In the genomic region with DNA sequence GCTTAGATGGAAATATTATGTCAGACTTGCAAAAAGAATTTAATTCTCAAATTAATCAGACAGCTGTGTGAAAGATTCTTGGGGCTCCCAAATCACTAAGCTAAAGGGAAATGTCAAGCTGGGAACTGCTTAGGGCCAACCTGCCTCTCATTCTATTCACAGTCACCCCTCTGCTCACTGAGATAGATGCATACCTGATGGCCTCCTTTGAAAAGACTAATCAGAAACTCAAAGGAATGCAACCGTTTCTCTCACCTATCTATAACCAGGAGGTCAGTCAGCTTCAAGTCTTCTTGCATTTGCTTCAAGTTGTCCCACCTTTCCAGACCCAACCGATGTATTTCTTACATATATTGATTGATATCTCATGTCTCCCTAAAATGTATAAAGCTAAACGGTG, we compare ENCODE assay signal across 30 cellular contexts.
DNase-seq lines count a peak whose midpoint lies in the region; ATAC-seq, FAIRE-seq and TF ChIP-seq lines count a peak whose summit lies in the region.
"Had no signal": no experiment of that assay in that cellular context is flagged by ENCODE, and none has a peak within 500 bp of the region (broad histone marks: within the 10 kb centered on the region; RNA-seq: fewer than 3 reads in every experiment).

No MANE protein-coding gene starts in this region.

- TF ChIP-seq CTCF in WTC11 (IDR thresholded peaks at IDR 0.05) (no peak), endodermal cell (conservative IDR thresholded peaks at IDR 0.05) (no peak)

- H3K27ac ChIP-seq in endodermal cell (ENCODE audit: low read depth, low read length) = no peak overlapping the region
- H3K27ac ChIP-seq in mesendoderm (ENCODE audit: low read depth, low read length) = no peak overlapping the region
- H3K27ac ChIP-seq: BLaER1 had no signal

- H3K27me3 ChIP-seq in endodermal cell (ENCODE audit: control insufficient read depth, insufficient read depth, low read length, poor library complexity, severe bottlenecking) (no peaks in the 10 kb centered on the region), mesendoderm (ENCODE audit: insufficient read depth, low read length, poor library complexity) (no peaks in the 10 kb centered on the region)
- H3K27me3 ChIP-seq: BE2C, BLaER1 had no signal

- no peak overlapping the region for H3K4me2 ChIP-seq in mesendoderm (ENCODE audit: low read length)
- H3K4me2 ChIP-seq: BLaER1 had no signal

- H3K4me1 ChIP-seq in endodermal cell (ENCODE audit: control insufficient read depth, insufficient read depth, low read length) = no peaks in the 10 kb centered on the region
- no peaks in the 10 kb centered on the region for H3K4me1 ChIP-seq in mesendoderm (ENCODE audit: control insufficient read depth, low read depth, low read length)
- H3K4me1 ChIP-seq: BE2C, BLaER1 had no signal

- no peak overlapping the region for H4K8ac ChIP-seq in mesendoderm (ENCODE audit: low read depth, low read length)

- H3K36me3 ChIP-seq in endodermal cell (ENCODE audit: control insufficient read depth, insufficient read depth, low read length) (no peaks in the 10 kb centered on the region), mesendoderm (ENCODE audit: control insufficient read depth, insufficient read depth, low read length) (no peaks in the 10 kb centered on the region)
- H3K36me3 ChIP-seq: BE2C, BLaER1 had no signal

- H3K9me3 Mint-ChIP-seq in WTC11 (no peaks in the 10 kb centered on the region), endodermal cell (no peaks in the 10 kb centered on the region)
- H3K9me3 Mint-ChIP-seq in activated T-helper 17 cell treated with anti-CD3 and anti-CD28 coated beads, Interleukin-2, amount 50 U/mL, for 72 hours = no peaks in the 10 kb centered on the region

- H3K4me3 ChIP-seq in endodermal cell (ENCODE audit: low read length) (no peak overlapping the region), mesendoderm (ENCODE audit: low read length) (no peak overlapping the region)
- H3K4me3 ChIP-seq: BLaER1, GM12878 had no signal

- H3K4me3 Mint-ChIP-seq in WTC11 (no peak overlapping the region), endodermal cell (no peak overlapping the region)
- no peak overlapping the region for H3K4me3 Mint-ChIP-seq in activated T-helper 17 cell treated with anti-CD3 and anti-CD28 coated beads, Interleukin-2, amount 50 U/mL, for 72 hours
- H3K4me3 Mint-ChIP-seq: CD14-positive monocyte; CD4-positive, alpha-beta memory T cell; CD4-positive, CD25-positive, alpha-beta regulatory T cell; CD8-positive, alpha-beta memory T cell had no signal

- no peak overlapping the region for H2AK5ac ChIP-seq in mesendoderm (ENCODE audit: low read length)

- no peaks in the 10 kb centered on the region for H3K79me2 ChIP-seq in mesendoderm (ENCODE audit: control insufficient read depth, insufficient read depth, low read length)

- DNase-seq in WTC11 (ENCODE audit: low spot score) (no peak), endodermal cell (peak; percentile 40), mesendoderm (peak; percentile 19), urothelium cell line (ENCODE audit: low spot score) (no peak), T1000 (lab: John Stamatoyannopoulos, UW) (no peak)
- DNase-seq: 8988T; ACHN; BE2C; C1 segment of cervical spinal cord; CD4-positive, alpha-beta memory T cell; CD4-positive, CD25-positive, alpha-beta regulatory T cell; CD8-positive, alpha-beta memory T cell; COR-L47; DMS 273 treated with DMSO at 0.1 percent for 48 hours; DMS153; DMS53; DMS79; DND-41; EL; GDM1 had no signal

- peak; percentile 5 for FAIRE-seq in urothelium cell line (lab: Jason Lieb, UNC)
- FAIRE-seq: A204.1, GM12878, GM12892, GM18507, GM19239 had no signal

- CTCF ChIA-PET in WTC11 (lab: Charles Lee) = no interaction called here

- no peaks in the 10 kb centered on the region for H3K36me3 Mint-ChIP-seq in WTC11
- H3K36me3 Mint-ChIP-seq in endodermal cell (ENCODE audit: low read depth) = no peaks in the 10 kb centered on the region
- H3K36me3 Mint-ChIP-seq in activated T-helper 17 cell treated with anti-CD3 and anti-CD28 coated beads, Interleukin-2, amount 50 U/mL, for 72 hours (ENCODE audit: low read depth) = no peaks in the 10 kb centered on the region
- H3K36me3 Mint-ChIP-seq: CD14-positive monocyte; CD4-positive, alpha-beta memory T cell; CD4-positive, CD25-positive, alpha-beta regulatory T cell; CD8-positive, alpha-beta memory T cell had no signal

- WGBS in endodermal cell (ENCODE audit: insufficient coverage in 1 of 2, insufficient read length in 1 of 2), 2 experiments = 84 to 100% methylated on average over 2 to 3 of the region's 3 CpGs
- no CpG with 5 or more reads among the region's 3 CpGs for WGBS in mesendoderm (ENCODE audit: extremely low coverage, insufficient coverage, low lambda C conversion rate)

- no peaks in the 10 kb centered on the region for H3K9me3 ChIP-seq in endodermal cell (ENCODE audit: control insufficient read depth, low read length)
- H3K9me3 ChIP-seq: BE2C, BLaER1 had no signal

- H2BK5ac ChIP-seq in mesendoderm (ENCODE audit: low read length) = no peak overlapping the region

- H3K18ac ChIP-seq in mesendoderm (ENCODE audit: low read length) = no peak overlapping the region

- H3K9ac ChIP-seq in endodermal cell (ENCODE audit: extremely low read depth, low read length, poor library complexity, severe bottlenecking) = no peak overlapping the region
- no peak overlapping the region for H3K9ac ChIP-seq in mesendoderm (ENCODE audit: low read length)
- H3K9ac ChIP-seq: BLaER1 had no signal

- POLR2A ChIA-PET in WTC11 (lab: Charles Lee) = no interaction called here

- no peak overlapping the region for H3K27ac Mint-ChIP-seq in WTC11
- no peak overlapping the region for H3K27ac Mint-ChIP-seq in endodermal cell
- H3K27ac Mint-ChIP-seq in activated T-helper 17 cell treated with anti-CD3 and anti-CD28 coated beads, Interleukin-2, amount 50 U/mL, for 72 hours = no peak overlapping the region
- H3K27ac Mint-ChIP-seq: CD14-positive monocyte; CD4-positive, alpha-beta memory T cell; CD4-positive, CD25-positive, alpha-beta regulatory T cell; CD8-positive, alpha-beta memory T cell had no signal

- H4K5ac ChIP-seq in mesendoderm (ENCODE audit: low read length) = no peak overlapping the region

- no peak overlapping the region for H3K23ac ChIP-seq in mesendoderm (ENCODE audit: low read length)

- H3K79me1 ChIP-seq in mesendoderm (ENCODE audit: low read length) = no peaks in the 10 kb centered on the region

- H3K4ac ChIP-seq in mesendoderm (ENCODE audit: low read depth, low read length) = no peak overlapping the region

- H2BK120ac ChIP-seq in mesendoderm (ENCODE audit: low read depth, low read length) = no peak overlapping the region

- peaks cover 7% of the 10 kb centered on the region for H3K4me1 Mint-ChIP-seq in WTC11
- peaks cover 1% of the 10 kb centered on the region for H3K4me1 Mint-ChIP-seq in endodermal cell
- no peaks in the 10 kb centered on the region for H3K4me1 Mint-ChIP-seq in activated T-helper 17 cell treated with anti-CD3 and anti-CD28 coated beads, Interleukin-2, amount 50 U/mL, for 72 hours
- H3K4me1 Mint-ChIP-seq: CD14-positive monocyte; CD4-positive, alpha-beta memory T cell; CD4-positive, CD25-positive, alpha-beta regulatory T cell; CD8-positive, alpha-beta memory T cell had no signal

- ATAC-seq in WTC11 (peak; percentile 76), GM21786 (IDR thresholded peaks at IDR 0.05; ENCODE audit: unreplicated experiment) (no peak), GM18858 (IDR thresholded peaks at IDR 0.05; ENCODE audit: unreplicated experiment) (no peak)
- no peak for ATAC-seq in activated T-helper 17 cell treated with anti-CD3 and anti-CD28 coated beads, Interleukin-2, amount 50 U/mL, for 72 hours (replicated peaks)
- ATAC-seq: GM12878 had no signal

- H3K27me3 Mint-ChIP-seq in WTC11 (ENCODE audit: low read depth) (no peaks in the 10 kb centered on the region), endodermal cell (ENCODE audit: insufficient read depth) (peaks cover 6% of the 10 kb centered on the region)
- no peaks in the 10 kb centered on the region for H3K27me3 Mint-ChIP-seq in activated T-helper 17 cell treated with anti-CD3 and anti-CD28 coated beads, Interleukin-2, amount 50 U/mL, for 72 hours
- H3K27me3 Mint-ChIP-seq: CD4-positive, alpha-beta memory T cell; CD4-positive, CD25-positive, alpha-beta regulatory T cell; CD8-positive, alpha-beta memory T cell had no signal

- no peak overlapping the region for H3K56ac ChIP-seq in mesendoderm (ENCODE audit: low read length)

- H2BK15ac ChIP-seq in mesendoderm (replicated peaks; ENCODE audit: low read depth) = no peak overlapping the region

TF ChIP-seq in WTC11, 78 proteins besides CTCF, POLR2A, EP300 and RAD21:
- no peak for TF ChIP-seq ZNF263 (CRISPR knock-in tag; IDR thresholded peaks at IDR 0.05; ENCODE audit: low read depth)
- TF ChIP-seq TEAD1 (CRISPR knock-in tag; IDR thresholded peaks at IDR 0.05) = no peak
- TF ChIP-seq RORB (CRISPR knock-in tag; IDR thresholded peaks at IDR 0.05) = no peak
- TF ChIP-seq, protein P1, sequence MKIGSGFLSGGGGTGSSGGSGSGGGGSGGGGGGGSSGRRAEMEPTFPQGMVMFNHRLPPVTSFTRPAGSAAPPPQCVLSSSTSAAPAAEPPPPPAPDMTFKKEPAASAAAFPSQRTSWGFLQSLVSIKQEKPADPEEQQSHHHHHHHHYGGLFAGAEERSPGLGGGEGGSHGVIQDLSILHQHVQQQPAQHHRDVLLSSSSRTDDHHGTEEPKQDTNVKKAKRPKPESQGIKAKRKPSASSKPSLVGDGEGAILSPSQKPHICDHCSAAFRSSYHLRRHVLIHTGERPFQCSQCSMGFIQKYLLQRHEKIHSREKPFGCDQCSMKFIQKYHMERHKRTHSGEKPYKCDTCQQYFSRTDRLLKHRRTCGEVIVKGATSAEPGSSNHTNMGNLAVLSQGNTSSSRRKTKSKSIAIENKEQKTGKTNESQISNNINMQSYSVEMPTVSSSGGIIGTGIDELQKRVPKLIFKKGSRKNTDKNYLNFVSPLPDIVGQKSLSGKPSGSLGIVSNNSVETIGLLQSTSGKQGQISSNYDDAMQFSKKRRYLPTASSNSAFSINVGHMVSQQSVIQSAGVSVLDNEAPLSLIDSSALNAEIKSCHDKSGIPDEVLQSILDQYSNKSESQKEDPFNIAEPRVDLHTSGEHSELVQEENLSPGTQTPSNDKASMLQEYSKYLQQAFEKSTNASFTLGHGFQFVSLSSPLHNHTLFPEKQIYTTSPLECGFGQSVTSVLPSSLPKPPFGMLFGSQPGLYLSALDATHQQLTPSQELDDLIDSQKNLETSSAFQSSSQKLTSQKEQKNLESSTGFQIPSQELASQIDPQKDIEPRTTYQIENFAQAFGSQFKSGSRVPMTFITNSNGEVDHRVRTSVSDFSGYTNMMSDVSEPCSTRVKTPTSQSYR (CRISPR knock-in tag; IDR thresholded peaks at IDR 0.05) = no peak
- TF ChIP-seq PRRX2 (CRISPR knock-in tag; IDR thresholded peaks at IDR 0.05) = no peak
- TF ChIP-seq MXD4 (CRISPR knock-in tag; IDR thresholded peaks at IDR 0.05; ENCODE audit: borderline replicate concordance) = no peak

Comparison
In these comparisons a context has a peak if more than half of its experiments do, and no peak if none do; other contexts are left out.
1. DNase-seq: peak in endodermal cell (single experiment) and mesendoderm (single experiment); none in WTC11 (single experiment), urothelium cell line (single experiment) and T1000 (single experiment).